17 cellular contexts compared by ENCODE assay signal in the genomic region with DNA sequence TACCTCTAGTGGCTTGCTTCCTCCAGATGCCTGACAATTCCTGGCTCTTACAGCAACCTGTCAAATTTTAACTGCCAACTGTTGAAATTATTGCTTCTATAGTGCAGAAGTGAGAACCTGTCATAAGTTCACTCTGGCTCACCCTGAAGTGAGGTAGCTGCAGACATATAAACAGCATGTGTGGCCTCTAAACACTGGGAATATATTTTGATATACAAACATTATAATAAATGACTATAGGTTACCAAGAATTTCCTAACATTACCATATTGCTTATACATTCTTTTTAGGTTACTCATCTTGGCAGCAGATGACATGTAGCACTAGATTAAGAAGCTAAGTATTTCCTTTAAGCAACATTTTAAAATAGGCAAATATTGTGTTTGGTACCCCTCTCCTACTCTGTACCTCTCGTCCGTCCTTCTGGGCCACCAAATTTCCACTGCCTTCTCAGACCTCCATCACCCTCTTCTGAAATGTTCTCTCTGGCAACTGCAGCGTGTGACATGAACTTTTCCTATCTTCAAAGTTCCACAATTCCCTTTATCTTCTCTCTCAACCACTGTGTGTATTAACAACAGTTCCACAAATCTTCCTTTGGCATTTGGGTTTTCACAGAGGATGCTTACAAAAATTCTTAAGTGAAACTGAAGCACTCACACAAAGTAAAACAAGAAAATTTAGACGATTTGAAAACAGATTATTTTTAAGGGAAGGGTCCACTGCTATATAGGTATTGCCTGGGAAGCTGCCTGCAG. TPM values are rescaled to one million over a fixed set of nuclear protein-coding genes. Genes with fewer than 3 reads are reported as not detected.
A peak's percentile ranks its signal among the peaks of the same experiment; 100 is the strongest.
DNase-seq lines count a peak whose midpoint lies in the region; ATAC-seq, FAIRE-seq and TF ChIP-seq lines count a peak whose summit lies in the region.
"Had no signal": no experiment of that assay in that cellular context is flagged by ENCODE, and none has a peak within 500 bp of the region (broad histone marks: within the 10 kb centered on the region; RNA-seq: fewer than 3 reads in every experiment).

No MANE protein-coding gene starts in this region.

- H3K23ac ChIP-seq in neuronal stem cell (ENCODE audit: low read depth, low read length, poor library complexity) = no peak overlapping the region

- 64 to 77% methylated on average over 4 of the region's 4 CpGs for WGBS in thyroid gland, 2 donors
- no CpG with 5 or more reads among the region's 4 CpGs for WGBS in neuronal stem cell (ENCODE audit: extremely low coverage in 2 of 2, insufficient read length in 2 of 2, insufficient replicate concordance in 1 of 2), 2 donors

- H3K9me3 Mint-ChIP-seq in CD8-positive, alpha-beta T cell = no peaks in the 10 kb centered on the region
- H3K9me3 Mint-ChIP-seq: activated T-helper 1 cell treated with anti-CD3 and anti-CD28 coated beads, Interleukin-12 subunit alpha, Interleukin-12 subunit beta, Interleukin-2, Interleukin-4 antibody, amounts not matched to agents 30 ng/mL and 10 ng/mL and 1 ng/mL, durations not matched to agents 14 hours and 24 hours and 36 hours had no signal

- H3K4ac ChIP-seq in neuronal stem cell (ENCODE audit: low read length) = no peak overlapping the region

- FAIRE-seq in keratinocyte (lab: Jason Lieb, UNC) = no peak

- no peaks in the 10 kb centered on the region for H4K20me1 ChIP-seq in keratinocyte (ENCODE audit: control insufficient read depth, extremely low read depth, insufficient read depth, low read length)

- H2BK15ac ChIP-seq in neuronal stem cell (ENCODE audit: low read length) = no peak overlapping the region

- ATAC-seq in CD8-positive, alpha-beta T cell = no peak
- no peak for ATAC-seq in left cardiac atrium
- ATAC-seq: pancreas had no signal

- dilution Hi-C loops in keratinocyte (cut with MboI; ENCODE audit: extremely low pct_ligation_motif_present, low sequenced_read_pairs) = no loop called here

- no peaks in the 10 kb centered on the region for H3K27me3 ChIP-seq in CD8-positive, alpha-beta T cell (ENCODE audit: insufficient read depth, low read length)
- H3K27me3 ChIP-seq in keratinocyte (ENCODE audit: control insufficient read depth, extremely low read depth, insufficient read depth, low read length) (no peaks in the 10 kb centered on the region), BE2C (no peaks in the 10 kb centered on the region), thyroid gland (no peaks in the 10 kb centered on the region), neuronal stem cell (ENCODE audit: control insufficient read depth in 3 of 3, insufficient read depth in 3 of 3, low read depth in 1 of 3, low read length in 3 of 3) (no peaks in the 10 kb centered on the region)
- H3K27me3 ChIP-seq: pancreas, spleen had no signal

- no peak overlapping the region for H4K91ac ChIP-seq in neuronal stem cell (ENCODE audit: low read depth, low read length, poor library complexity)

- TF ChIP-seq POLR2A in thyroid gland (IDR thresholded peaks at IDR 0.05) = no peak

- no peak overlapping the region for H3K4me3 Mint-ChIP-seq in CD8-positive, alpha-beta T cell
- H3K4me3 Mint-ChIP-seq: activated T-helper 1 cell treated with anti-CD3 and anti-CD28 coated beads, Interleukin-12 subunit alpha, Interleukin-12 subunit beta, Interleukin-2, Interleukin-4 antibody, amounts not matched to agents 30 ng/mL and 10 ng/mL and 1 ng/mL, durations not matched to agents 14 hours and 24 hours and 36 hours had no signal

- peak overlapping the region; percentile 27 for H3K27ac Mint-ChIP-seq in CD8-positive, alpha-beta T cell
- H3K27ac Mint-ChIP-seq: activated T-helper 1 cell treated with anti-CD3 and anti-CD28 coated beads, Interleukin-12 subunit alpha, Interleukin-12 subunit beta, Interleukin-2, Interleukin-4 antibody, amounts not matched to agents 30 ng/mL and 10 ng/mL and 1 ng/mL, durations not matched to agents 14 hours and 24 hours and 36 hours had no signal

- H2BK5ac ChIP-seq in neuronal stem cell (ENCODE audit: low read length) = no peak overlapping the region

- no peaks in the 10 kb centered on the region for H3K9me3 ChIP-seq in CD8-positive, alpha-beta T cell (ENCODE audit: low read length)
- H3K9me3 ChIP-seq in keratinocyte (ENCODE audit: control insufficient read depth, low read depth, low read length) (no peaks in the 10 kb centered on the region), BE2C (no peaks in the 10 kb centered on the region), thyroid gland (no peaks in the 10 kb centered on the region), neuronal stem cell (replicated peaks in 1 of 2; ENCODE audit: control insufficient read depth in 2 of 2, insufficient read depth in 1 of 2, low read depth in 1 of 2, low read length in 2 of 2) (no peaks in the 10 kb centered on the region)
- H3K9me3 ChIP-seq: pancreas, spleen had no signal

- no peaks in the 10 kb centered on the region for H3K4me1 Mint-ChIP-seq in CD8-positive, alpha-beta T cell (ENCODE audit: low read depth)

- H3K79me1 ChIP-seq in neuronal stem cell (ENCODE audit: low read depth, low read length) = peaks cover 2% of the 10 kb centered on the region

- H3K4me2 ChIP-seq in keratinocyte (ENCODE audit: control insufficient read depth, extremely low read depth, insufficient read depth, low read depth, low read length) (no peak overlapping the region), neuronal stem cell (ENCODE audit: insufficient read depth, low read length, poor library complexity, severe bottlenecking) (no peak overlapping the region)

- no peak for TF ChIP-seq CTCF in CD8-positive, alpha-beta T cell (IDR thresholded peaks at IDR 0.05)
- no peak for TF ChIP-seq CTCF in cardiac fibroblast (IDR thresholded peaks at IDR 0.05; ENCODE audit: low read depth, low read length)
- no peak for TF ChIP-seq CTCF in keratinocyte (optimal IDR thresholded peaks at IDR 0.05 in 1 of 3, IDR thresholded peaks at IDR 0.05 in 1 of 3, conservative IDR thresholded peaks at IDR 0.05 in 1 of 3; ENCODE audit: extremely low read depth in 1 of 3, insufficient read depth in 2 of 3, low read length in 3 of 3)
- no peak for TF ChIP-seq CTCF in BE2C (IDR thresholded peaks at IDR 0.05; ENCODE audit: low read depth, low read length)
- TF ChIP-seq CTCF in thyroid gland (IDR thresholded peaks at IDR 0.05) = no peak

- H4K8ac ChIP-seq in neuronal stem cell (ENCODE audit: low read depth, low read length) = no peak overlapping the region

- H3K9ac ChIP-seq in keratinocyte (ENCODE audit: control insufficient read depth, extremely low read depth, insufficient read depth, low read length) = no peak overlapping the region
- H3K9ac ChIP-seq in neuronal stem cell (ENCODE audit: low read depth, low read length, poor library complexity) = no peak overlapping the region

- H3K4me1 ChIP-seq in CD8-positive, alpha-beta T cell (ENCODE audit: insufficient read depth, low read length) = no peaks in the 10 kb centered on the region
- H3K4me1 ChIP-seq in keratinocyte (ENCODE audit: control insufficient read depth, extremely low read depth, insufficient read depth, low read length) = peaks cover 15% of the 10 kb centered on the region
- H3K4me1 ChIP-seq in BE2C = no peaks in the 10 kb centered on the region
- H3K4me1 ChIP-seq in thyroid gland = no peaks in the 10 kb centered on the region
- no peaks in the 10 kb centered on the region for H3K4me1 ChIP-seq in neuronal stem cell (ENCODE audit: control insufficient read depth in 2 of 2, insufficient read depth in 1 of 2, low read depth in 1 of 2, low read length in 2 of 2)
- H3K4me1 ChIP-seq: spleen had no signal

- DNase-seq in CD8-positive, alpha-beta T cell = no peak
- DNase-seq in NCI-H460 (ENCODE audit: extremely low read depth, low read depth) (peak; percentile 8), cardiac fibroblast (ENCODE audit: low read depth in 2 of 2) (peak; percentile 62 to 70), keratinocyte (ENCODE audit: low read depth, low spot score) (no peak), BE2C (no peak), thyroid gland (no peak), neuronal stem cell (ENCODE audit: low spot score) (no peak), left cardiac atrium (no peak)
- DNase-seq: GOT3, islet precursor cell, Kasumi-1, NCI-H1694 treated with DMSO at 0.1 percent for 48 hours, NCI-H524, pancreas, spleen, T-helper 9 cell had no signal

- POLR2A ChIA-PET in CD8-positive, alpha-beta T cell (lab: Charles Lee) = no interaction called here

- H3K36me3 Mint-ChIP-seq in CD8-positive, alpha-beta T cell = peaks cover 75% of the 10 kb centered on the region

- intact Hi-C loops in CD8-positive, alpha-beta T cell (cut with DNase I, micrococcal nuclease) = no loop called here
- intact Hi-C loops in thyroid gland (cut with DNase I) = no loop called here
- intact Hi-C loops in left cardiac atrium (cut with DNase I) = no loop called here

- H3K4me3 ChIP-seq in CD8-positive, alpha-beta T cell (ENCODE audit: low read depth, low read length) = no peak overlapping the region
- no peak overlapping the region for H3K4me3 ChIP-seq in cardiac fibroblast (replicated peaks in 1 of 2; ENCODE audit: low read depth in 2 of 2, low read length in 2 of 2)
- no peak overlapping the region for H3K4me3 ChIP-seq in keratinocyte (ENCODE audit: control insufficient read depth in 2 of 3, extremely low read depth in 1 of 3, insufficient read depth in 2 of 3, low read depth in 1 of 3, low read length in 3 of 3)
- H3K4me3 ChIP-seq in BE2C (ENCODE audit: low read depth, low read length) = no peak overlapping the region
- no peak overlapping the region for H3K4me3 ChIP-seq in thyroid gland (replicated peaks in 1 of 3)
- H3K4me3 ChIP-seq in neuronal stem cell (ENCODE audit: low read length in 2 of 2) = no peak overlapping the region
- H3K4me3 ChIP-seq: pancreas, spleen had no signal

- CTCF ChIA-PET in CD8-positive, alpha-beta T cell (lab: Charles Lee) = interaction anchor here (2.1 kb wide), 1 partner anchor 15 kb away, joined by 8 read pairs; a partner anchor contains a TSS

- H3K27me3 Mint-ChIP-seq in CD8-positive, alpha-beta T cell (ENCODE audit: low read depth) = no peaks in the 10 kb centered on the region

- H2BK120ac ChIP-seq in neuronal stem cell (ENCODE audit: low read depth, low read length) = no peak overlapping the region

- no peak overlapping the region for H3K18ac ChIP-seq in neuronal stem cell (ENCODE audit: low read length)

- H3K14ac ChIP-seq in neuronal stem cell (ENCODE audit: low read length) = no peak overlapping the region

- no peak overlapping the region for H2AK5ac ChIP-seq in neuronal stem cell (ENCODE audit: low read depth, low read length)

- H2AFZ ChIP-seq in keratinocyte (ENCODE audit: control insufficient read depth, low read length) = no peak overlapping the region
- no peak overlapping the region for H2AFZ ChIP-seq in neuronal stem cell (ENCODE audit: low read length)

- no peak overlapping the region for H2BK12ac ChIP-seq in neuronal stem cell (ENCODE audit: low read length)

- H3K27ac ChIP-seq in CD8-positive, alpha-beta T cell (ENCODE audit: low read depth, low read length) = no peak overlapping the region
- H3K27ac ChIP-seq in keratinocyte (ENCODE audit: control insufficient read depth, insufficient read depth, low read length) (peak overlapping the region; percentile 0), thyroid gland (no peak overlapping the region), neuronal stem cell (replicated peaks; ENCODE audit: low read length) (no peak overlapping the region)
- H3K27ac ChIP-seq: pancreas, spleen had no signal

- H3K79me2 ChIP-seq in keratinocyte (ENCODE audit: control insufficient read depth, insufficient read depth, low read length) = no peaks in the 10 kb centered on the region

- peaks cover 49% of the 10 kb centered on the region for H3K36me3 ChIP-seq in CD8-positive, alpha-beta T cell (ENCODE audit: insufficient read depth, low read length)
- H3K36me3 ChIP-seq in keratinocyte (ENCODE audit: control insufficient read depth in 2 of 2, extremely low read depth in 1 of 2, insufficient read depth in 2 of 2, low read length in 2 of 2) (peaks cover 1 to 5% of the 10 kb centered on the region in 2 experiments), BE2C (peaks cover 10% of the 10 kb centered on the region), thyroid gland (peaks cover 10 to 28% of the 10 kb centered on the region in 2 donors), neuronal stem cell (replicated peaks in 1 of 2; ENCODE audit: control insufficient read depth in 2 of 2, insufficient read depth in 2 of 2, low read length in 2 of 2) (peaks cover 7 to 72% of the 10 kb centered on the region in 2 donors)

- H3K9me1 ChIP-seq in keratinocyte (ENCODE audit: control insufficient read depth, extremely low read depth, insufficient read depth, low read length) = no peaks in the 10 kb centered on the region

RNA-seq across cellular contexts. Expression of a gene that starts 15.3 kb away (rescaled TPM):
- total RNA-seq in CD8-positive, alpha-beta T cell = 1 to 10 TPM; 3.7 to 4.3 TPM
- 9.2 and 9.3 TPM in 2 replicates for total RNA-seq in NCI-H460 (2014; rRNA removed; shearing (Covaris generic))
- polyA plus RNA-seq in NCI-H460 (2014; cell fraction: nucleus; rRNA removed) = 16.4 and 16.6 TPM in 2 replicates
- polyA plus RNA-seq in keratinocyte = 11.1 to 16.4 TPM (median 12.6 TPM) in 3 replicates
- 6.7 TPM for polyA plus RNA-seq in keratinocyte (2011; ENCODE audit: low read depth)
- 8.6 and 10.1 TPM in 2 replicates for polyA plus RNA-seq in keratinocyte (2011; cell fraction: cytosol; rRNA removed)
- 19.3 and 21.0 TPM in 2 replicates for polyA plus RNA-seq in keratinocyte (2011; cell fraction: nucleus; rRNA removed)
- 6.8 and 11.2 TPM in 2 replicates for polyA plus RNA-seq in keratinocyte (2012; ENCODE audit: low replicate concordance)
- polyA minus RNA-seq in keratinocyte = 8.8 to 30.0 TPM (median 9.0 TPM) in 3 replicates
- 16.7 TPM for polyA minus RNA-seq in keratinocyte (2011; cell fraction: cytosol; rRNA and poly(A)+ RNA removed)
- 20.3 and 24.7 TPM in 2 replicates for polyA minus RNA-seq in keratinocyte (2011; cell fraction: nucleus; rRNA and poly(A)+ RNA removed)
- polyA plus RNA-seq in BE2C (2012; ENCODE audit: insufficient read depth, insufficient read length, low read depth) = 34.2 TPM
- total RNA-seq in thyroid gland = 10 to 100 TPM in 3 of 4 donors, 1 to 10 TPM in 1; 9.8 to 14.6 (median 13.9) TPM
- 33.7 TPM for polyA plus RNA-seq in neuronal stem cell (2013, experiment 1 of 2)
- polyA plus RNA-seq in neuronal stem cell (2013, experiment 2 of 2) = 33.8 TPM
- total RNA-seq in left cardiac atrium = 1 to 10 TPM; 4.2 to 8.8 TPM

Comparison
In these comparisons a context has a peak if more than half of its experiments do, and no peak if none do; other contexts are left out.
1. DNase-seq: peak in NCI-H460 (single experiment) and cardiac fibroblast (2 of 2); none in CD8-positive, alpha-beta T cell (0 of 7), keratinocyte (single experiment), BE2C (single experiment), thyroid gland (0 of 2), neuronal stem cell (single experiment) and left cardiac atrium (single experiment).